ENCODE assay signal across 1 cellular context in genomic region chr1:112626887-112627286, GRCh38.
TF ChIP-seq lines count a peak whose summit lies in the region.

No MANE protein-coding gene starts in this region.

TF ChIP-seq in HepG2, 621 proteins besides CTCF, POLR2A, EP300 and RAD21:
- TF ChIP-seq GABPA (IDR thresholded peaks at IDR 0.05; ENCODE audit: low read depth, low read length) (no peak), GABPA (CRISPR knock-in tag; IDR thresholded peaks at IDR 0.05; ENCODE audit: low read depth) (no peak), ZNF629 (CRISPR knock-in tag; conservative IDR thresholded peaks at IDR 0.05) (peak; percentile 80)
